Comparison of ENCODE assay signal across 27 cellular contexts in genomic region chr5:117010574-117010973, GRCh38.
DNase-seq lines count a peak whose midpoint lies in the region; ATAC-seq and TF ChIP-seq lines count a peak whose summit lies in the region.
"Had no signal": no experiment of that assay in that cellular context is flagged by ENCODE, and none has a peak within 500 bp of the region (broad histone marks: within the 10 kb centered on the region; RNA-seq: fewer than 3 reads in every experiment).

No MANE protein-coding gene starts in this region.

- WGBS in heart right ventricle, 2 donors, result 93 to 95% methylated on average over 2 of the region's 2 CpGs

- POLR2A ChIA-PET in HEK293 (lab: Yijun Ruan, JAX), result no interaction called here

- no peaks in the 10 kb centered on the region for H3K27me3 ChIP-seq in heart right ventricle
- H3K27me3 ChIP-seq: BE2C; BLaER1; BLaER1 treated with 17β-estradiol and CSF1 and Interleukin-3, amounts not matched to agents 10 nM and 100 nM had no signal

- H3K9me3 ChIP-seq in HEK293 (ENCODE audit: control insufficient read depth, insufficient read depth, low read depth, low read length) (no peaks in the 10 kb centered on the region), heart right ventricle (peaks cover 0 to 29% (median 8%) of the 10 kb centered on the region in 11 donors)
- H3K9me3 ChIP-seq: A549, BE2C, Caco-2 had no signal

- CTCF ChIA-PET in HEK293 (lab: Yijun Ruan, JAX), result no interaction called here

- no peak for ATAC-seq in heart right ventricle
- ATAC-seq: A549; CD8-positive, alpha-beta T cell had no signal

- H3K4me3 ChIP-seq in HEK293 (ENCODE audit: low read depth, low read length) (no peak overlapping the region), heart right ventricle (no peak overlapping the region)
- H3K4me3 ChIP-seq: A549; BLaER1; BLaER1 treated with 17β-estradiol and CSF1 and Interleukin-3, amounts not matched to agents 10 nM and 100 nM had no signal

- no peak overlapping the region for H3K27ac ChIP-seq in HEK293 (ENCODE audit: extremely low read depth, low read depth, low read length)
- H3K27ac ChIP-seq in heart right ventricle, result no peak overlapping the region
- H3K27ac ChIP-seq: 22Rv1; A549; BLaER1; BLaER1 treated with 17β-estradiol and CSF1 and Interleukin-3, amounts not matched to agents 10 nM and 100 nM; C4-2B had no signal

- no peaks in the 10 kb centered on the region for H3K4me1 ChIP-seq in HEK293 (ENCODE audit: control insufficient read depth, insufficient read depth, low read length)
- H3K4me1 ChIP-seq in heart right ventricle, result no peaks in the 10 kb centered on the region
- H3K4me1 ChIP-seq: A549; BE2C; BLaER1; BLaER1 treated with 17β-estradiol and CSF1 and Interleukin-3, amounts not matched to agents 10 nM and 100 nM; Caco-2 had no signal

- no peak for DNase-seq in heart right ventricle
- DNase-seq: 8988T; ACHN; AML-193; BE2C; C1 segment of cervical spinal cord; Caco-2; Calu3; CD4-positive, alpha-beta memory T cell; CD4-positive, alpha-beta T cell; CD4-positive, CD25-positive, alpha-beta regulatory T cell; CD8-positive, alpha-beta memory T cell; CD8-positive, alpha-beta T cell; COR-L47; DMS 273 treated with DMSO at 0.1 percent for 48 hours; DMS153; DMS53; DMS79; DMS79 treated with DMSO at 0.1 percent for 48 hours; DND-41; EL had no signal

- TF ChIP-seq CTCF in HEK293 (tag by site-specific recombination; IDR thresholded peaks at IDR 0.05), result no peak
- TF ChIP-seq CTCF in heart right ventricle (IDR thresholded peaks at IDR 0.05), result no peak

- intact Hi-C loops in heart right ventricle (cut with DNase I), result no loop called here

- H3K36me3 ChIP-seq in HEK293 (ENCODE audit: control insufficient read depth in 2 of 2, insufficient read depth in 1 of 2, low read length in 2 of 2), result no peaks in the 10 kb centered on the region
- H3K36me3 ChIP-seq in heart right ventricle, result no peaks in the 10 kb centered on the region
- H3K36me3 ChIP-seq: BE2C; BLaER1; BLaER1 treated with 17β-estradiol and CSF1 and Interleukin-3, amounts not matched to agents 10 nM and 100 nM had no signal

TF ChIP-seq in HEK293, 187 proteins besides CTCF, POLR2A, EP300 and RAD21:
- TF ChIP-seq ZNF223 (tag by site-specific recombination; IDR thresholded peaks at IDR 0.05) (no peak), SETDB1 (IDR thresholded peaks at IDR 0.05; ENCODE audit: insufficient read length, low read length) (peak; percentile 81), ZNF830 (tag by site-specific recombination; IDR thresholded peaks at IDR 0.05; ENCODE audit: low read depth) (no peak), TCF7L2 (IDR thresholded peaks at IDR 0.05; ENCODE audit: borderline replicate concordance, low read depth, low read length) (no peak), ZNF529 (tag by site-specific recombination; IDR thresholded peaks at IDR 0.05; ENCODE audit: insufficient replicate concordance) (peak; percentile 82)
